In the genomic region with DNA sequence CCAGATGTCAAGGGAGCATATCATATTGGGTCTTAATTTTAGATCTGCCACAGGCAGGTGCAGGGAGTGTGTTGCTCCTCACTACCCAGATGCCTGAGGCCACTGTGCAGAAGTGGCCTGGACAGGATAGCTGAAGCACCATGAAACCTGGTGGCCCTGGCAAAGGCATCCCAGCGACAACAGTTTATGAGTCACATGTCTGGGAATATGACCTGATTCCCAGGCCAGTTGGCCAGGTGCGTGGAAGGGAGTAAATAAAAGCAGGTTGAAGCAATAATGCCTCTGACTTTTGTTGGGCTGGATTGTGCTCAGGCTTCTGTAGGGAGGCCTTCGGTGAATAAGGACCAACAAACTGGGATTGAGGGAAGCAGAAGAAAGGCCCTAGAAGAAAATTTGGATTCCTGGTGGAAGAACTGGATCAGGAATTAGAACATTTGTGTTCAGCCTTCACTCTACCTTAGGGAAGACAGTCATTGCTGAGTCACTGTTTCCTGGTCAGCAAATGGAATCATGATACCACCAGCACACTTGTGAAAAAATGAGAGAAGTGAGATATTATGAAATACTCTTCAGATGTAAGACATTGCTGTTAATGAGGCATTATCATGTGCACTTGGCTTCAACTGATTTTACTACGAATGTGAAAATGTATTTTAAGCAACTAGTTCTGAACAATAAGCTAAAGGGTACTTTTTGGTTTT, we compare ENCODE assay signal across 14 cellular contexts.
DNase-seq lines count a peak whose midpoint lies in the region; ATAC-seq and TF ChIP-seq lines count a peak whose summit lies in the region.
"Had no signal": no experiment of that assay in that cellular context is flagged by ENCODE, and none has a peak within 500 bp of the region (broad histone marks: within the 10 kb centered on the region; RNA-seq: fewer than 3 reads in every experiment).

No MANE protein-coding gene starts in this region.

- intact Hi-C loops in natural killer cell (cut with micrococcal nuclease) = no loop called here

- no peaks in the 10 kb centered on the region for H3K27me3 ChIP-seq in RWPE2 (ENCODE audit: insufficient read depth, poor library complexity, severe bottlenecking)
- H3K27me3 ChIP-seq: BE2C had no signal

- no peaks in the 10 kb centered on the region for H3K9me3 Mint-ChIP-seq in natural killer cell treated with Interleukin-12 subunit alpha and Interleukin-12 subunit beta and Interleukin-15 and Interleukin-18, amount 100 ng/mL, for 72 hours
- no peaks in the 10 kb centered on the region for H3K9me3 Mint-ChIP-seq in natural killer cell
- H3K9me3 Mint-ChIP-seq: activated CD4-positive, alpha-beta memory T cell treated with anti-CD3 and anti-CD28 coated beads, Interleukin-2, amount 10 ng/mL, durations not matched to agents 7 days and 5 days; stimulated activated naive CD8-positive, alpha-beta T cell treated with anti-CD3 and anti-CD28 coated beads, Interleukin-15, Interleukin-2, amounts not matched to agents 100 ng/mL and 50 ng/mL, for 24 hours had no signal

- H3K9me3 ChIP-seq in RWPE2 (ENCODE audit: severe bottlenecking) = no peaks in the 10 kb centered on the region
- H3K9me3 ChIP-seq: BE2C had no signal

- peaks cover 0 to 14% of the 10 kb centered on the region in 2 donors for H3K4me1 Mint-ChIP-seq in natural killer cell treated with Interleukin-12 subunit alpha and Interleukin-12 subunit beta and Interleukin-15 and Interleukin-18, amount 100 ng/mL, for 72 hours (ENCODE audit: low read depth in 2 of 2)
- H3K4me1 Mint-ChIP-seq in natural killer cell = no peaks in the 10 kb centered on the region
- H3K4me1 Mint-ChIP-seq: activated CD4-positive, alpha-beta memory T cell treated with anti-CD3 and anti-CD28 coated beads, Interleukin-2, amount 10 ng/mL, durations not matched to agents 7 days and 5 days had no signal

- H3K27ac ChIP-seq in RWPE2 (ENCODE audit: poor library complexity, severe bottlenecking) = peak overlapping the region; percentile 67

- no peaks in the 10 kb centered on the region for H3K36me3 Mint-ChIP-seq in natural killer cell treated with Interleukin-12 subunit alpha and Interleukin-12 subunit beta and Interleukin-15 and Interleukin-18, amount 100 ng/mL, for 72 hours
- no peaks in the 10 kb centered on the region for H3K36me3 Mint-ChIP-seq in natural killer cell
- H3K36me3 Mint-ChIP-seq: mesothelial cell of epicardium had no signal

- H3K4me1 ChIP-seq in RWPE2 (ENCODE audit: insufficient read depth, poor library complexity, severe bottlenecking) = peaks cover 17% of the 10 kb centered on the region
- H3K4me1 ChIP-seq: BE2C had no signal

- H3K36me3 ChIP-seq in RWPE2 (ENCODE audit: low read depth) = no peaks in the 10 kb centered on the region
- H3K36me3 ChIP-seq: BE2C had no signal

- H3K4me3 Mint-ChIP-seq in natural killer cell treated with Interleukin-12 subunit alpha and Interleukin-12 subunit beta and Interleukin-15 and Interleukin-18, amount 100 ng/mL, for 72 hours = peak overlapping the region; percentile 13
- no peak overlapping the region for H3K4me3 Mint-ChIP-seq in natural killer cell
- H3K4me3 Mint-ChIP-seq: activated CD4-positive, alpha-beta memory T cell treated with anti-CD3 and anti-CD28 coated beads, Interleukin-2, amount 10 ng/mL, durations not matched to agents 7 days and 5 days; mesothelial cell of epicardium; stimulated activated naive CD8-positive, alpha-beta T cell treated with anti-CD3 and anti-CD28 coated beads, Interleukin-15, Interleukin-2, amounts not matched to agents 100 ng/mL and 50 ng/mL, for 24 hours had no signal

- DNase-seq in natural killer cell treated with Interleukin-12 subunit alpha and Interleukin-12 subunit beta and Interleukin-15 and Interleukin-18, amount 100 ng/mL, for 72 hours (ENCODE audit: low spot score) = no peak
- DNase-seq in natural killer cell (no peak), RWPE2 (ENCODE audit: low spot score) (no peak), foreskin melanocyte (peak; percentile 32), NCI-H345 treated with DMSO at 0.1 percent for 48 hours (lab: John Stamatoyannopoulos, UW; ENCODE audit: unreplicated experiment) (no peak), NCI-H2227 (lab: John Stamatoyannopoulos, UW; ENCODE audit: unreplicated experiment) (no peak), NCI-H128 (lab: John Stamatoyannopoulos, UW; ENCODE audit: unreplicated experiment) (no peak)
- DNase-seq: activated CD4-positive, alpha-beta memory T cell treated with anti-CD3 and anti-CD28 coated beads, Interleukin-2, amount 10 ng/mL, durations not matched to agents 7 days and 5 days; amniotic stem cell; BE2C; stimulated activated CD4-positive, alpha-beta T cell treated with anti-CD3 and anti-CD28 coated beads, Interleukin-15, amount 100 ng/mL, for 24 hours had no signal

- no peak overlapping the region for H3K4me3 ChIP-seq in RWPE2 (ENCODE audit: severe bottlenecking)

- TF ChIP-seq CTCF in natural killer cell (IDR thresholded peaks at IDR 0.05) (no peak), RWPE2 (IDR thresholded peaks at IDR 0.05; ENCODE audit: poor library complexity, severe bottlenecking) (no peak)

- ATAC-seq in natural killer cell treated with Interleukin-12 subunit alpha and Interleukin-12 subunit beta and Interleukin-15 and Interleukin-18, amount 100 ng/mL, for 72 hours = peak; percentile 31 to 79
- ATAC-seq in natural killer cell (no peak), RWPE2 (ENCODE audit: low read depth) (peak; percentile 96), HG03457 (IDR thresholded peaks at IDR 0.05; ENCODE audit: unreplicated experiment) (no peak)

- peaks cover 23 to 26% of the 10 kb centered on the region in 2 donors for H3K27me3 Mint-ChIP-seq in natural killer cell treated with Interleukin-12 subunit alpha and Interleukin-12 subunit beta and Interleukin-15 and Interleukin-18, amount 100 ng/mL, for 72 hours
- peaks cover 6 to 19% of the 10 kb centered on the region in 2 donors for H3K27me3 Mint-ChIP-seq in natural killer cell (ENCODE audit: low read depth in 2 of 2)

- H3K27ac Mint-ChIP-seq in natural killer cell treated with Interleukin-12 subunit alpha and Interleukin-12 subunit beta and Interleukin-15 and Interleukin-18, amount 100 ng/mL, for 72 hours = peak overlapping the region in 1 of 2 donors; percentile 65
- H3K27ac Mint-ChIP-seq in natural killer cell = no peak overlapping the region
- H3K27ac Mint-ChIP-seq: activated CD4-positive, alpha-beta memory T cell treated with anti-CD3 and anti-CD28 coated beads, Interleukin-2, amount 10 ng/mL, durations not matched to agents 7 days and 5 days; mesothelial cell of epicardium; stimulated activated naive CD8-positive, alpha-beta T cell treated with anti-CD3 and anti-CD28 coated beads, Interleukin-15, Interleukin-2, amounts not matched to agents 100 ng/mL and 50 ng/mL, for 24 hours had no signal

Comparison
In these comparisons a context has a peak if more than half of its experiments do, and no peak if none do; other contexts are left out.
1. ATAC-seq: peak in natural killer cell treated with Interleukin-12 subunit alpha and Interleukin-12 subunit beta and Interleukin-15 and Interleukin-18, amount 100 ng/mL, for 72 hours (2 of 2) and RWPE2 (single experiment); none in natural killer cell (0 of 3) and HG03457 (single experiment).